ENCODE assay signal across 9 cellular contexts in genomic region chr3:44114142-44114541, GRCh38.
DNase-seq lines count a peak whose midpoint lies in the region; ATAC-seq and TF ChIP-seq lines count a peak whose summit lies in the region.
"Had no signal": no experiment of that assay in that cellular context is flagged by ENCODE, and none has a peak within 500 bp of the region (broad histone marks: within the 10 kb centered on the region; RNA-seq: fewer than 3 reads in every experiment).

No MANE protein-coding gene starts in this region.

- intact Hi-C loops in activated CD4-positive, alpha-beta T cell treated with anti-CD3 and anti-CD28 coated beads for 36 hours (cut with DNase I, micrococcal nuclease) = loop anchor here (2.0 to 10.0 kb wide), 4 partner anchors 117 to 569 kb away; no protein-coding TSS in a partner anchor

- H3K4me3 Mint-ChIP-seq in activated CD4-positive, alpha-beta T cell treated with anti-CD3 and anti-CD28 coated beads for 36 hours = no peak overlapping the region
- H3K4me3 Mint-ChIP-seq: dendritic cell treated with granulocyte-macrophage colony-stimulating factor and Interleukin-4, amounts not matched to agents 40 ng/mL and 50 ng/mL, for 4 days had no signal

- ATAC-seq in GM21360 (IDR thresholded peaks at IDR 0.05; ENCODE audit: unreplicated experiment) (peak; percentile 51), GM21528 (IDR thresholded peaks at IDR 0.05; ENCODE audit: low FRiP score, unreplicated experiment) (no peak), HG03025 (IDR thresholded peaks at IDR 0.05; ENCODE audit: low FRiP score, unreplicated experiment) (no peak), GM19455 (IDR thresholded peaks at IDR 0.05; ENCODE audit: unreplicated experiment) (no peak)
- peak; percentile 63 for ATAC-seq in activated CD4-positive, alpha-beta T cell treated with anti-CD3 and anti-CD28 coated beads for 36 hours

- peak; percentile 34 for DNase-seq in Ammon's horn (ENCODE audit: low spot score)
- DNase-seq in activated CD4-positive, alpha-beta T cell treated with anti-CD3 and anti-CD28 coated beads for 36 hours = peak; percentile 72
- peak in 1 of 2 donors; percentile 51 for DNase-seq in foreskin fibroblast
- DNase-seq in stimulated activated CD4-positive, alpha-beta T cell treated with anti-CD3 and anti-CD28 coated beads, Interleukin-12 subunit alpha, Interleukin-12 subunit beta, amount 100 ng/mL, for 48 hours (ENCODE audit: low read depth in 2 of 3, low spot score in 1 of 3) = peak; percentile 15 to 34 (median 31)

- no peak overlapping the region for H3K27ac Mint-ChIP-seq in activated CD4-positive, alpha-beta T cell treated with anti-CD3 and anti-CD28 coated beads for 36 hours
- H3K27ac Mint-ChIP-seq: dendritic cell treated with granulocyte-macrophage colony-stimulating factor and Interleukin-4, amounts not matched to agents 40 ng/mL and 50 ng/mL, for 4 days had no signal

- POLR2A ChIA-PET in activated CD4-positive, alpha-beta T cell treated with anti-CD3 and anti-CD28 coated beads for 36 hours (lab: Charles Lee) = no interaction called here

- H3K9me3 Mint-ChIP-seq in activated CD4-positive, alpha-beta T cell treated with anti-CD3 and anti-CD28 coated beads for 36 hours (ENCODE audit: low read depth) = no peaks in the 10 kb centered on the region
- H3K9me3 Mint-ChIP-seq: dendritic cell treated with granulocyte-macrophage colony-stimulating factor and Interleukin-4, amounts not matched to agents 40 ng/mL and 50 ng/mL, for 4 days had no signal

- H3K36me3 Mint-ChIP-seq in activated CD4-positive, alpha-beta T cell treated with anti-CD3 and anti-CD28 coated beads for 36 hours (ENCODE audit: low read depth) = no peaks in the 10 kb centered on the region

- peaks cover 14% of the 10 kb centered on the region for H3K27me3 Mint-ChIP-seq in activated CD4-positive, alpha-beta T cell treated with anti-CD3 and anti-CD28 coated beads for 36 hours

- CTCF ChIA-PET in activated CD4-positive, alpha-beta T cell treated with anti-CD3 and anti-CD28 coated beads for 36 hours (lab: Charles Lee) = interaction anchor here (0.6 to 1.3 kb wide), 5 partner anchors 42 to 769 kb away, joined by 3 to 5 read pairs (median 4); no protein-coding TSS in a partner anchor

- no peaks in the 10 kb centered on the region for H3K4me1 Mint-ChIP-seq in activated CD4-positive, alpha-beta T cell treated with anti-CD3 and anti-CD28 coated beads for 36 hours

- no peak overlapping the region for H3K4me3 ChIP-seq in foreskin fibroblast (ENCODE audit: low read depth in 1 of 2, low read length in 2 of 2)

- peak; percentile 36 for TF ChIP-seq CTCF in foreskin fibroblast (IDR thresholded peaks at IDR 0.05; ENCODE audit: low read depth, low read length)

Comparison
In these comparisons a context has a peak if more than half of its experiments do, and no peak if none do; other contexts are left out.
1. ATAC-seq: peak in GM21360 (single experiment) and activated CD4-positive, alpha-beta T cell treated with anti-CD3 and anti-CD28 coated beads for 36 hours (single experiment); none in GM21528 (single experiment), HG03025 (single experiment) and GM19455 (single experiment).